In genomic region chr2:196181484-196181883, GRCh38 we compare ENCODE assay signal across 13 cellular contexts. TPM values are rescaled to one million over a fixed set of nuclear protein-coding genes. Genes with fewer than 3 reads are reported as not detected.
DNase-seq lines count a peak whose midpoint lies in the region; ATAC-seq and TF ChIP-seq lines count a peak whose summit lies in the region.
"Had no signal": no experiment of that assay in that cellular context is flagged by ENCODE, and none has a peak within 500 bp of the region (broad histone marks: within the 10 kb centered on the region; RNA-seq: fewer than 3 reads in every experiment).

No MANE protein-coding gene starts in this region.

- H3K4me1 ChIP-seq in BLaER1 treated with 17β-estradiol and CSF1 and Interleukin-3, amounts not matched to agents 10 nM and 100 nM = peaks cover 29 to 52% (median 44%) of the 10 kb centered on the region in 10 experiments
- peaks cover 0 to 38% (median 0%) of the 10 kb centered on the region in 12 donors for H3K4me1 ChIP-seq in heart left ventricle
- H3K4me1 ChIP-seq: colonic mucosa had no signal

- H3K27me3 ChIP-seq in BLaER1 treated with 17β-estradiol and CSF1 and Interleukin-3, amounts not matched to agents 10 nM and 100 nM = no peaks in the 10 kb centered on the region
- no peaks in the 10 kb centered on the region for H3K27me3 ChIP-seq in heart left ventricle
- H3K27me3 ChIP-seq: BLaER1, colonic mucosa had no signal

- H3K4me1 Mint-ChIP-seq in activated naive CD8-positive, alpha-beta T cell treated with anti-CD3 and anti-CD28 coated beads, Interleukin-2, amount 10 ng/mL, durations not matched to agents 7 days and 5 days = peaks cover 66% of the 10 kb centered on the region

- no peaks in the 10 kb centered on the region for H3K27me3 Mint-ChIP-seq in activated naive CD8-positive, alpha-beta T cell treated with anti-CD3 and anti-CD28 coated beads, Interleukin-2, amount 10 ng/mL, durations not matched to agents 7 days and 5 days

- no peaks in the 10 kb centered on the region for H3K9me3 ChIP-seq in BLaER1 treated with 17β-estradiol and CSF1 and Interleukin-3, amounts not matched to agents 10 nM and 100 nM (replicated peaks in 1 of 11)
- no peaks in the 10 kb centered on the region for H3K9me3 ChIP-seq in heart left ventricle
- H3K9me3 ChIP-seq: BLaER1, colonic mucosa had no signal

- no peak for ATAC-seq in activated naive CD8-positive, alpha-beta T cell treated with anti-CD3 and anti-CD28 coated beads, Interleukin-2, amount 10 ng/mL, durations not matched to agents 7 days and 5 days (ENCODE audit: low read depth)
- no peak for ATAC-seq in heart left ventricle

- TF ChIP-seq POLR2A in heart left ventricle (IDR thresholded peaks at IDR 0.05) = no peak

- 95 to 98% (median 96%) methylated on average over 3 of the region's 3 CpGs for WGBS in heart left ventricle, 4 donors

- no peak for TF ChIP-seq CTCF in heart left ventricle (IDR thresholded peaks at IDR 0.05)

- peaks cover 8% of the 10 kb centered on the region for H3K36me3 Mint-ChIP-seq in activated naive CD8-positive, alpha-beta T cell treated with anti-CD3 and anti-CD28 coated beads, Interleukin-2, amount 10 ng/mL, durations not matched to agents 7 days and 5 days

- intact Hi-C loops in heart left ventricle (cut with DNase I) = no loop called here

- H3K27ac Mint-ChIP-seq in activated naive CD8-positive, alpha-beta T cell treated with anti-CD3 and anti-CD28 coated beads, Interleukin-2, amount 10 ng/mL, durations not matched to agents 7 days and 5 days = peak overlapping the region; percentile 96

- H3K4me2 ChIP-seq in BLaER1 treated with 17β-estradiol and CSF1 and Interleukin-3, amounts not matched to agents 10 nM and 100 nM = peak overlapping the region in 8 of 11 experiments; percentile 48 to 66 (median 55); a peak in 8 of 22 replicates

- H3K27ac ChIP-seq in BLaER1 treated with 17β-estradiol and CSF1 and Interleukin-3, amounts not matched to agents 10 nM and 100 nM = no peak overlapping the region
- peak overlapping the region in 1 of 12 donors; percentile 79 for H3K27ac ChIP-seq in heart left ventricle

- DNase-seq in DMS79 (lab: John Stamatoyannopoulos, UW) (peak; percentile 82), NCI-H524 (lab: John Stamatoyannopoulos, UW) (peak; percentile 59 to 81), hepatic stellate cell (ENCODE audit: low spot score) (no peak), medulla oblongata (ENCODE audit: extremely low spot score) (no peak), heart left ventricle (no peak), H4 (ENCODE audit: low spot score) (no peak)
- DNase-seq in activated naive CD8-positive, alpha-beta T cell treated with anti-CD3 and anti-CD28 coated beads, Interleukin-2, amount 10 ng/mL, durations not matched to agents 7 days and 5 days = no peak
- DNase-seq: amygdala; colonic mucosa; stimulated activated CD4-positive, alpha-beta T cell treated with anti-CD3 and anti-CD28 coated beads, Interleukin-1b, Interleukin-23, amount 100 ng/mL, for 48 hours; T1000 had no signal

- POLR2A ChIA-PET in activated naive CD8-positive, alpha-beta T cell treated with anti-CD3 and anti-CD28 coated beads, Interleukin-2, amount 10 ng/mL, durations not matched to agents 7 days and 5 days (lab: Charles Lee) = interaction anchor here (0.6 to 3.9 kb wide), 17 partner anchors 9 to 644 kb away, joined by 3 to 39 read pairs (median 5); partner anchors contain the start of gene STK17B

- no peaks in the 10 kb centered on the region for H4K20me1 ChIP-seq in BLaER1 treated with 17β-estradiol and CSF1 and Interleukin-3, amounts not matched to agents 10 nM and 100 nM
- H4K20me1 ChIP-seq: BLaER1 had no signal

- no peaks in the 10 kb centered on the region for H3K36me3 ChIP-seq in BLaER1 treated with 17β-estradiol and CSF1 and Interleukin-3, amounts not matched to agents 10 nM and 100 nM
- no peaks in the 10 kb centered on the region for H3K36me3 ChIP-seq in heart left ventricle
- H3K36me3 ChIP-seq: BLaER1, colonic mucosa had no signal

- H3K4me3 Mint-ChIP-seq in activated naive CD8-positive, alpha-beta T cell treated with anti-CD3 and anti-CD28 coated beads, Interleukin-2, amount 10 ng/mL, durations not matched to agents 7 days and 5 days = peak overlapping the region; percentile 84

- no peak overlapping the region for H3K9ac ChIP-seq in BLaER1 treated with 17β-estradiol and CSF1 and Interleukin-3, amounts not matched to agents 10 nM and 100 nM
- H3K9ac ChIP-seq: BLaER1 had no signal

- no peak overlapping the region for H3K4me3 ChIP-seq in BLaER1 treated with 17β-estradiol and CSF1 and Interleukin-3, amounts not matched to agents 10 nM and 100 nM
- H3K4me3 ChIP-seq in heart left ventricle = no peak overlapping the region
- H3K4me3 ChIP-seq: BLaER1, colonic mucosa had no signal

- no peaks in the 10 kb centered on the region for H3K9me3 Mint-ChIP-seq in activated naive CD8-positive, alpha-beta T cell treated with anti-CD3 and anti-CD28 coated beads, Interleukin-2, amount 10 ng/mL, durations not matched to agents 7 days and 5 days

RNA-seq across cellular contexts. Expression of gene STK17B, which starts 10.1 kb away (rescaled TPM):
- 100 to 1,000 TPM; 476 to 483 TPM for total RNA-seq in activated naive CD8-positive, alpha-beta T cell treated with anti-CD3 and anti-CD28 coated beads, Interleukin-2, amount 10 ng/mL, durations not matched to agents 7 days and 5 days
- total RNA-seq in heart left ventricle = 10 to 100 TPM in 2 of 9 donors, 1 to 10 TPM in 7; 3.3 to 24.4 (median 5.3) TPM
- 1 to 10 TPM; 1.4 to 2.6 TPM for polyA plus RNA-seq in heart left ventricle
- 15.9 and 19.8 TPM in 2 replicates for total RNA-seq in H4 (2014; rRNA removed; shearing (Covaris generic))

Comparison
In these comparisons a context has a peak if more than half of its experiments do, and no peak if none do; other contexts are left out.
1. DNase-seq: peak in DMS79 (single experiment) and NCI-H524 (2 of 2); none in activated naive CD8-positive, alpha-beta T cell treated with anti-CD3 and anti-CD28 coated beads, Interleukin-2, amount 10 ng/mL, durations not matched to agents 7 days and 5 days (single experiment), hepatic stellate cell (single experiment), medulla oblongata (single experiment), heart left ventricle (0 of 5) and H4 (single experiment).
2. RNA of gene STK17B, which starts 10.1 kb away (total RNA-seq): 476 to 483 TPM in activated naive CD8-positive, alpha-beta T cell treated with anti-CD3 and anti-CD28 coated beads, Interleukin-2, amount 10 ng/mL, durations not matched to agents 7 days and 5 days; 15.9 to 19.8 TPM in H4 and 3.3 to 24.4 TPM in heart left ventricle; every median in the first group is over 10 times any median in the second.